8 cellular contexts compared by ENCODE assay signal in genomic region chr11:10302294-10302743, GRCh38. TPM values are rescaled to one million over a fixed set of nuclear protein-coding genes. Genes with fewer than 3 reads are reported as not detected.
DNase-seq lines count a peak whose midpoint lies in the region; ATAC-seq, FAIRE-seq and TF ChIP-seq lines count a peak whose summit lies in the region.

No MANE protein-coding gene starts in this region.

- TF ChIP-seq RAD21 in K562 (CRISPR knock-in tag; conservative IDR thresholded peaks at IDR 0.05 in 1 of 2, IDR thresholded peaks at IDR 0.05 in 1 of 2) (no peak), HepG2 (CRISPR knock-in tag; IDR thresholded peaks at IDR 0.05) (no peak)

- no peak for FAIRE-seq in K562 (lab: Jason Lieb, UNC)
- no peak for FAIRE-seq in HepG2 (lab: Jason Lieb, UNC)

- no peaks in the 10 kb centered on the region for H3K9me3 Mint-ChIP-seq in stimulated activated naive CD8-positive, alpha-beta T cell treated with anti-CD3 and anti-CD28 coated beads, Interleukin-15, Interleukin-2, amounts not matched to agents 100 ng/mL and 50 ng/mL, for 24 hours

- no peak for TF ChIP-seq EP300 in K562 (IDR thresholded peaks at IDR 0.05; ENCODE audit: low read length)
- no peak for TF ChIP-seq EP300 in HepG2 (IDR thresholded peaks at IDR 0.05; ENCODE audit: low read depth in 2 of 2, low read length in 2 of 2)
- TF ChIP-seq EP300 in HepG2 (CRISPR knock-in tag; IDR thresholded peaks at IDR 0.05; ENCODE audit: borderline replicate concordance) = no peak
- TF ChIP-seq EP300 in upper lobe of left lung (IDR thresholded peaks at IDR 0.05) = no peak

- no peaks in the 10 kb centered on the region for H3K9me1 ChIP-seq in K562 (ENCODE audit: control insufficient read depth, insufficient read depth, low read length)

- no peaks in the 10 kb centered on the region for H3K79me2 ChIP-seq in K562 (ENCODE audit: control insufficient read depth, insufficient read depth, low read length)
- H3K79me2 ChIP-seq in HepG2 (ENCODE audit: insufficient read depth, low read length) = peaks cover 35% of the 10 kb centered on the region

- peaks cover 62% of the 10 kb centered on the region for H3K4me1 Mint-ChIP-seq in stimulated activated naive CD8-positive, alpha-beta T cell treated with anti-CD3 and anti-CD28 coated beads, Interleukin-15, Interleukin-2, amounts not matched to agents 100 ng/mL and 50 ng/mL, for 24 hours (ENCODE audit: low read depth)

- TF ChIP-seq POLR2A in K562 (conservative IDR thresholded peaks at IDR 0.05) = no peak
- no peak for TF ChIP-seq POLR2A in HepG2 (IDR thresholded peaks at IDR 0.05; ENCODE audit: insufficient read depth in 1 of 2, low read depth in 2 of 2, low read length in 2 of 2)
- TF ChIP-seq POLR2A in upper lobe of left lung (IDR thresholded peaks at IDR 0.05) = no peak

- no peak for DNase-seq in stimulated activated naive CD8-positive, alpha-beta T cell treated with anti-CD3 and anti-CD28 coated beads, Interleukin-15, Interleukin-2, amounts not matched to agents 100 U/mL and 50 U/mL, for 24 hours
- DNase-seq in K562 (ENCODE audit: extremely low read depth in 1 of 4, low spot score in 3 of 4) = no peak
- no peak for DNase-seq in HepG2 (ENCODE audit: low spot score)
- DNase-seq in upper lobe of left lung = peak; percentile 64 to 71
- DNase-seq in GOT3 (lab: John Stamatoyannopoulos, UW) = no peak
- DNase-seq in medulla oblongata (ENCODE audit: extremely low spot score) = no peak
- DNase-seq in T1000 (lab: John Stamatoyannopoulos, UW) = no peak

- H3K9ac ChIP-seq in K562 (ENCODE audit: insufficient read depth in 1 of 2, low read depth in 2 of 2, low read length in 2 of 2) (peak overlapping the region in 1 of 2 experiments; percentile 33; a peak in 3 of 4 replicates), HepG2 (ENCODE audit: insufficient read depth, low read depth, low read length) (peak overlapping the region; percentile 91)

- H4K20me1 ChIP-seq in K562 (replicated peaks; ENCODE audit: control insufficient read depth, insufficient read depth, low read length) (0 out of 2 replicates have a peak, but pooled peaks cover 4% of the 10 kb centered on the region), HepG2 (ENCODE audit: insufficient read depth, low read length) (no peaks in the 10 kb centered on the region; the same call in 1 of the 2 replicates)

- WGBS in K562 (ENCODE audit: insufficient coverage, low coverage, missing lambda C conversion rate) = 4% methylated on average over 13 of the region's 13 CpGs
- 21% methylated on average over 13 of the region's 13 CpGs for WGBS in HepG2 (ENCODE audit: low lambda C conversion rate)
- 25 to 48% methylated on average over 8 to 13 of the region's 13 CpGs for WGBS in upper lobe of left lung, 2 donors

- H3K36me3 Mint-ChIP-seq in stimulated activated naive CD8-positive, alpha-beta T cell treated with anti-CD3 and anti-CD28 coated beads, Interleukin-15, Interleukin-2, amounts not matched to agents 100 ng/mL and 50 ng/mL, for 24 hours (ENCODE audit: low read depth) = no peaks in the 10 kb centered on the region

- H3K27me3 ChIP-seq in K562 (ENCODE audit: control insufficient read depth in 2 of 2, insufficient read depth in 2 of 2, low read length in 2 of 2) = peaks cover 25 to 27% of the 10 kb centered on the region in 2 experiments
- no peaks in the 10 kb centered on the region; a peak in 1 of 5 replicates for H3K27me3 ChIP-seq in HepG2 (ENCODE audit: control insufficient read depth in 1 of 2, insufficient read depth in 2 of 2, low read length in 2 of 2)
- H3K27me3 ChIP-seq in upper lobe of left lung = peaks cover 0 to 7% (median 2%) of the 10 kb centered on the region in 4 donors

- H3K36me3 ChIP-seq in K562 (ENCODE audit: control insufficient read depth, insufficient read depth, low read length) = no peaks in the 10 kb centered on the region
- no peaks in the 10 kb centered on the region for H3K36me3 ChIP-seq in HepG2 (replicated peaks in 1 of 2; ENCODE audit: control insufficient read depth in 1 of 2, insufficient read depth in 2 of 2, low read length in 2 of 2)
- peaks cover 0 to 7% (median 0%) of the 10 kb centered on the region in 4 donors for H3K36me3 ChIP-seq in upper lobe of left lung

- POLR2A ChIA-PET in K562 (lab: Yijun Ruan, JAX) (interaction anchor here (0.7 to 1.2 kb wide), 4 partner anchors 9 to 162 kb away, joined by 3 to 6 read pairs (median 3); no protein-coding TSS in a partner anchor), HepG2 (lab: Yijun Ruan, JAX) (interaction anchor here (0.9 to 5.0 kb wide), 7 partner anchors 13 to 543 kb away, joined by 3 to 221 read pairs (median 14); partner anchors contain the start of gene SBF2)

- in situ Hi-C loops in K562 (cut with MboI) (loop anchor here (25.0 kb wide), 1 partner anchor 440 kb away; no protein-coding TSS in a partner anchor), HepG2 (cut with HindIII; ENCODE audit: extremely low pct_ligation_motif_present, low pct_unique_long_range_greater_than_20kb) (loop anchor here (10.0 kb wide), 1 partner anchor 328 kb away; no protein-coding TSS in a partner anchor)

- no peak for ATAC-seq in stimulated activated naive CD8-positive, alpha-beta T cell treated with anti-CD3 and anti-CD28 coated beads, Interleukin-15, Interleukin-2, amounts not matched to agents 100 U/mL and 50 U/mL, for 24 hours
- ATAC-seq in K562 (no peak), HepG2 (no peak), upper lobe of left lung (ENCODE audit: low FRiP score in 2 of 2) (peak; percentile 0 to 58)

- no peak overlapping the region for H3K27ac Mint-ChIP-seq in stimulated activated naive CD8-positive, alpha-beta T cell treated with anti-CD3 and anti-CD28 coated beads, Interleukin-15, Interleukin-2, amounts not matched to agents 100 ng/mL and 50 ng/mL, for 24 hours

- H3K27ac ChIP-seq in K562 (ENCODE audit: extremely low read depth, low read depth, low read length) (no peak overlapping the region), HepG2 (ENCODE audit: extremely low read length, insufficient read depth, low read length) (peak overlapping the region; percentile 92), upper lobe of left lung (peak overlapping the region; percentile 85 to 92 (median 86))

- H3K4me2 ChIP-seq in K562 (ENCODE audit: insufficient read depth, low read length) = peak overlapping the region; percentile 84
- H3K4me2 ChIP-seq in HepG2 (ENCODE audit: low read depth, low read length) = peak overlapping the region; percentile 98

- H3K4me3 Mint-ChIP-seq in stimulated activated naive CD8-positive, alpha-beta T cell treated with anti-CD3 and anti-CD28 coated beads, Interleukin-15, Interleukin-2, amounts not matched to agents 100 ng/mL and 50 ng/mL, for 24 hours = peak overlapping the region; percentile 89

- peaks cover 55% of the 10 kb centered on the region for H3K27me3 Mint-ChIP-seq in stimulated activated naive CD8-positive, alpha-beta T cell treated with anti-CD3 and anti-CD28 coated beads, Interleukin-15, Interleukin-2, amounts not matched to agents 100 ng/mL and 50 ng/mL, for 24 hours

- H2AFZ ChIP-seq in K562 (ENCODE audit: low read depth, low read length) (peak overlapping the region; percentile 84), HepG2 (ENCODE audit: low read length) (peak overlapping the region; percentile 11)

- CTCF ChIA-PET in K562 (lab: Yijun Ruan, JAX; ENCODE audit: low intra/inter-chr PET ratio) (no interaction called here), HepG2 (lab: Yijun Ruan, JAX; ENCODE audit: low intra/inter-chr PET ratio, low total read pairs) (no interaction called here)

- TF ChIP-seq CTCF in K562 (IDR thresholded peaks at IDR 0.05 in 2 of 3, conservative IDR thresholded peaks at IDR 0.05 in 1 of 3; ENCODE audit: insufficient read depth in 2 of 3, low read depth in 1 of 3, low read length in 3 of 3) (no peak), HepG2 (CRISPR knock-in tag; IDR thresholded peaks at IDR 0.05) (no peak), upper lobe of left lung (IDR thresholded peaks at IDR 0.05) (no peak)

- no peaks in the 10 kb centered on the region for H3K9me3 ChIP-seq in K562 (replicated peaks; ENCODE audit: control insufficient read depth, insufficient read depth, low read depth, low read length)
- no peaks in the 10 kb centered on the region for H3K9me3 ChIP-seq in HepG2 (ENCODE audit: low read length)
- H3K9me3 ChIP-seq in upper lobe of left lung = no peaks in the 10 kb centered on the region

- BruUV-seq in K562 (replicated peaks; lab: Mats Ljungman, UMichigan) (no TSS peak), HepG2 (replicated peaks; lab: Mats Ljungman, UMichigan) (no TSS peak)

- H3K4me1 ChIP-seq in K562 (replicated peaks in 1 of 2; ENCODE audit: control insufficient read depth in 2 of 2, insufficient read depth in 2 of 2, low read length in 2 of 2) = peaks cover 14 to 43% of the 10 kb centered on the region in 2 experiments
- H3K4me1 ChIP-seq in HepG2 (ENCODE audit: insufficient read depth, low read length) = peaks cover 34% of the 10 kb centered on the region
- peaks cover 21 to 65% (median 52%) of the 10 kb centered on the region in 4 donors for H3K4me1 ChIP-seq in upper lobe of left lung

- H3K4me3 ChIP-seq in K562 (peak overlapping the region; percentile 45), HepG2 (replicated peaks in 1 of 3; ENCODE audit: insufficient read depth in 1 of 3, low read depth in 2 of 3, low read length in 3 of 3) (peak overlapping the region; percentile 79 to 88 (median 82)), upper lobe of left lung (peak overlapping the region; percentile 41 to 80 (median 58))

- intact Hi-C loops in K562 (cut with micrococcal nuclease) = no loop called here
- intact Hi-C loops in HepG2 (cut with micrococcal nuclease; ENCODE audit: unreplicated experiment) = loop anchor here (2.0 kb wide), 2 partner anchors 14 to 94 kb away; no protein-coding TSS in a partner anchor

RNA-seq across cellular contexts. Expression of gene ADM, which starts 2.6 kb away (rescaled TPM):
- total RNA-seq in K562 (2011; cell fraction: chromatin; rRNA removed; ENCODE audit: low replicate concordance) = 0.35 and 1.2 TPM in 2 replicates
- total RNA-seq in K562 (2011; cell fraction: nucleolus; rRNA removed) = 0.39 and 1.7 TPM in 2 replicates
- 0.46 and 1.0 TPM in 2 replicates for total RNA-seq in K562 (2011; cell fraction: nucleoplasm; rRNA removed)
- total RNA-seq in K562 (2014; rRNA removed) (not detected in 2 replicates), K562 (2014; rRNA removed; fragmentation: Illumina TruSeq; extraction: Trizol) (not detected in 2 replicates), K562 (2015; rRNA removed; fragmentation: Illumina TruSeq; extraction: Trizol) (not detected in 2 replicates), K562 (2021) (0.49 and 0.78 TPM in 2 replicates), HepG2 (2016; rRNA removed; fragmentation: Illumina TruSeq; extraction: Trizol) (4.3 and 10.7 TPM in 2 replicates), upper lobe of left lung (10 to 100 TPM; 20.4 to 54.3 (median 46.9) TPM)
- polyA plus RNA-seq in K562 (2011; rRNA removed) (0.32 and 0.47 TPM in 2 replicates), K562 (2014; fragmentation: Illumina TruSeq; extraction: Trizol) (not detected in 2 replicates), K562 (2014; fragmentation: Nextera tagmentation; extraction: Ambion mirVana) (not detected), K562 (2014; rRNA removed) (0.20 and 0.23 TPM in 2 replicates), HepG2 (2011; rRNA removed) (26.1 and 35.5 TPM in 2 replicates)
- polyA plus RNA-seq in K562 (2011; cell fraction: cytosol; rRNA removed) = 0.25 and 0.59 TPM in 2 replicates
- polyA plus RNA-seq in K562 (2011; cell fraction: nucleus; rRNA removed) = 0.63 and 1.0 TPM in 2 replicates
- polyA plus RNA-seq in K562 (2012) = 0.21 and 0.30 TPM in 2 replicates
- not detected in 2 replicates for polyA minus RNA-seq in K562 (2011; rRNA and poly(A)+ RNA removed)
- polyA minus RNA-seq in K562 (2011; cell fraction: cytosol; rRNA and poly(A)+ RNA removed) = 0.67 and 0.73 TPM in 2 replicates
- 0.40 and 0.89 TPM in 2 replicates for polyA minus RNA-seq in K562 (2011; cell fraction: nucleus; rRNA and poly(A)+ RNA removed)
- total RNA-seq in HepG2 (2016; cell fraction: cytosol; rRNA removed; fragmentation: Illumina TruSeq; extraction: Trizol; ENCODE audit: low read depth) = 3.1 and 3.7 TPM in 2 replicates
- 3.1 and 10.5 TPM in 2 replicates for total RNA-seq in HepG2 (2016; cell fraction: insoluble cytoplasmic fraction; rRNA removed; fragmentation: Illumina TruSeq; extraction: Trizol)
- 4.4 and 5.7 TPM in 2 replicates for total RNA-seq in HepG2 (2016; cell fraction: membrane; rRNA removed; fragmentation: Illumina TruSeq; extraction: Trizol)
- total RNA-seq in HepG2 (2016; cell fraction: nucleus; rRNA removed; fragmentation: Illumina TruSeq; extraction: Trizol) = 9.8 and 17.4 TPM in 2 replicates
- polyA plus RNA-seq in HepG2 (2011; cell fraction: cytosol; rRNA removed) = 35.7 and 40.9 TPM in 2 replicates
- 35.9 and 47.6 TPM in 2 replicates for polyA plus RNA-seq in HepG2 (2011; cell fraction: nucleus; rRNA removed)
- polyA plus RNA-seq in HepG2 (2012) = 18.1 and 31.9 TPM in 2 replicates
- 1.5 and 1.7 TPM in 2 replicates for polyA plus RNA-seq in HepG2 (2016; cell fraction: cytosol; fragmentation: Illumina TruSeq; extraction: Trizol; ENCODE audit: low read depth)
- 2.6 and 3.2 TPM in 2 replicates for polyA plus RNA-seq in HepG2 (2016; cell fraction: insoluble cytoplasmic fraction; fragmentation: Illumina TruSeq; extraction: Trizol; ENCODE audit: low read depth)
- 1.6 and 2.2 TPM in 2 replicates for polyA plus RNA-seq in HepG2 (2016; cell fraction: membrane; fragmentation: Illumina TruSeq; extraction: Trizol; ENCODE audit: low read depth)
- 25.4 and 29.5 TPM in 2 replicates for polyA plus RNA-seq in HepG2 (2016; cell fraction: nucleus; fragmentation: Illumina TruSeq; extraction: Trizol; ENCODE audit: insufficient read depth, low read depth)
- 67.2 and 67.7 TPM in 2 replicates for polyA minus RNA-seq in HepG2 (2011; rRNA and poly(A)+ RNA removed; ENCODE audit: low replicate concordance)
- 20.9 and 26.9 TPM in 2 replicates for polyA minus RNA-seq in HepG2 (2011; cell fraction: cytosol; rRNA and poly(A)+ RNA removed)
- polyA minus RNA-seq in HepG2 (2011; cell fraction: nucleus; rRNA and poly(A)+ RNA removed) = 19.2 and 28.2 TPM in 2 replicates

RNA-seq across cellular contexts. Expression of gene SBF2, which starts 8.3 kb away (rescaled TPM):
- 16.7 and 43.2 TPM in 2 replicates for total RNA-seq in K562 (2011; cell fraction: chromatin; rRNA removed; ENCODE audit: low replicate concordance)
- total RNA-seq in K562 (2011; cell fraction: nucleolus; rRNA removed) = 6.5 and 8.8 TPM in 2 replicates
- 12.8 and 16.5 TPM in 2 replicates for total RNA-seq in K562 (2011; cell fraction: nucleoplasm; rRNA removed)
- total RNA-seq in K562 (2014; rRNA removed) (3.8 and 7.0 TPM in 2 replicates), K562 (2014; rRNA removed; fragmentation: Illumina TruSeq; extraction: Trizol) (5.1 and 6.4 TPM in 2 replicates), K562 (2015; rRNA removed; fragmentation: Illumina TruSeq; extraction: Trizol) (5.4 and 5.9 TPM in 2 replicates), K562 (2021) (5.0 and 5.6 TPM in 2 replicates), HepG2 (2016; rRNA removed; fragmentation: Illumina TruSeq; extraction: Trizol) (24.0 and 29.9 TPM in 2 replicates), upper lobe of left lung (10 to 100 TPM; 22.2 to 54.5 (median 41.2) TPM)
- polyA plus RNA-seq in K562 (2011; rRNA removed) (6.0 and 9.5 TPM in 2 replicates), K562 (2014; fragmentation: Illumina TruSeq; extraction: Trizol) (3.9 and 5.3 TPM in 2 replicates), K562 (2014; fragmentation: Nextera tagmentation; extraction: Ambion mirVana) (1 to 10 TPM in 1 of 2 experiments, under 1 TPM in 1; 0.80 to 2.2 TPM), K562 (2014; rRNA removed) (2.7 and 3.4 TPM in 2 replicates), HepG2 (2011; rRNA removed) (45.6 and 45.8 TPM in 2 replicates)
- 3.4 and 3.8 TPM in 2 replicates for polyA plus RNA-seq in K562 (2011; cell fraction: cytosol; rRNA removed)
- 6.9 and 7.2 TPM in 2 replicates for polyA plus RNA-seq in K562 (2011; cell fraction: nucleus; rRNA removed)
- 2.8 and 3.2 TPM in 2 replicates for polyA plus RNA-seq in K562 (2012)
- polyA minus RNA-seq in K562 (2011; rRNA and poly(A)+ RNA removed) = 16.0 and 16.3 TPM in 2 replicates
- 5.3 and 8.2 TPM in 2 replicates for polyA minus RNA-seq in K562 (2011; cell fraction: cytosol; rRNA and poly(A)+ RNA removed)
- 10.0 and 14.9 TPM in 2 replicates for polyA minus RNA-seq in K562 (2011; cell fraction: nucleus; rRNA and poly(A)+ RNA removed)
- total RNA-seq in HepG2 (2016; cell fraction: cytosol; rRNA removed; fragmentation: Illumina TruSeq; extraction: Trizol; ENCODE audit: low read depth) = 6.3 and 6.7 TPM in 2 replicates
- total RNA-seq in HepG2 (2016; cell fraction: insoluble cytoplasmic fraction; rRNA removed; fragmentation: Illumina TruSeq; extraction: Trizol) = 22.0 and 29.2 TPM in 2 replicates
- 11.3 and 12.9 TPM in 2 replicates for total RNA-seq in HepG2 (2016; cell fraction: membrane; rRNA removed; fragmentation: Illumina TruSeq; extraction: Trizol)
- total RNA-seq in HepG2 (2016; cell fraction: nucleus; rRNA removed; fragmentation: Illumina TruSeq; extraction: Trizol) = 26.4 and 32.0 TPM in 2 replicates
- polyA plus RNA-seq in HepG2 (2011; cell fraction: cytosol; rRNA removed) = 30.7 and 44.4 TPM in 2 replicates
- polyA plus RNA-seq in HepG2 (2011; cell fraction: nucleus; rRNA removed) = 31.7 and 32.8 TPM in 2 replicates
- polyA plus RNA-seq in HepG2 (2012) = 23.2 and 27.6 TPM in 2 replicates
- 1.1 and 1.2 TPM in 2 replicates for polyA plus RNA-seq in HepG2 (2016; cell fraction: cytosol; fragmentation: Illumina TruSeq; extraction: Trizol; ENCODE audit: low read depth)
- 20.9 and 24.0 TPM in 2 replicates for polyA plus RNA-seq in HepG2 (2016; cell fraction: insoluble cytoplasmic fraction; fragmentation: Illumina TruSeq; extraction: Trizol; ENCODE audit: low read depth)
- 3.6 and 5.5 TPM in 2 replicates for polyA plus RNA-seq in HepG2 (2016; cell fraction: membrane; fragmentation: Illumina TruSeq; extraction: Trizol; ENCODE audit: low read depth)
- polyA plus RNA-seq in HepG2 (2016; cell fraction: nucleus; fragmentation: Illumina TruSeq; extraction: Trizol; ENCODE audit: insufficient read depth, low read depth) = 21.9 and 25.7 TPM in 2 replicates
- 61.7 and 122 TPM in 2 replicates for polyA minus RNA-seq in HepG2 (2011; rRNA and poly(A)+ RNA removed; ENCODE audit: low replicate concordance)
- 38.2 and 59.0 TPM in 2 replicates for polyA minus RNA-seq in HepG2 (2011; cell fraction: cytosol; rRNA and poly(A)+ RNA removed)
- polyA minus RNA-seq in HepG2 (2011; cell fraction: nucleus; rRNA and poly(A)+ RNA removed) = 120 and 149 TPM in 2 replicates

Comparison
In these comparisons a context has a peak if more than half of its experiments do, and no peak if none do; other contexts are left out.
1. ATAC-seq: peak in upper lobe of left lung (2 of 2); none in stimulated activated naive CD8-positive, alpha-beta T cell treated with anti-CD3 and anti-CD28 coated beads, Interleukin-15, Interleukin-2, amounts not matched to agents 100 U/mL and 50 U/mL, for 24 hours (single experiment), K562 (single experiment) and HepG2 (single experiment).
2. DNase-seq: peak in upper lobe of left lung (2 of 2); none in stimulated activated naive CD8-positive, alpha-beta T cell treated with anti-CD3 and anti-CD28 coated beads, Interleukin-15, Interleukin-2, amounts not matched to agents 100 U/mL and 50 U/mL, for 24 hours (single experiment), K562 (0 of 4), HepG2 (single experiment), GOT3 (single experiment), medulla oblongata (single experiment) and T1000 (single experiment).
3. Peak in every context shown above with its lines, with median percentiles within 50 percentile points of each other: H3K4me3 ChIP-seq.